ENCODE assay signal across 8 cellular contexts in the genomic region with DNA sequence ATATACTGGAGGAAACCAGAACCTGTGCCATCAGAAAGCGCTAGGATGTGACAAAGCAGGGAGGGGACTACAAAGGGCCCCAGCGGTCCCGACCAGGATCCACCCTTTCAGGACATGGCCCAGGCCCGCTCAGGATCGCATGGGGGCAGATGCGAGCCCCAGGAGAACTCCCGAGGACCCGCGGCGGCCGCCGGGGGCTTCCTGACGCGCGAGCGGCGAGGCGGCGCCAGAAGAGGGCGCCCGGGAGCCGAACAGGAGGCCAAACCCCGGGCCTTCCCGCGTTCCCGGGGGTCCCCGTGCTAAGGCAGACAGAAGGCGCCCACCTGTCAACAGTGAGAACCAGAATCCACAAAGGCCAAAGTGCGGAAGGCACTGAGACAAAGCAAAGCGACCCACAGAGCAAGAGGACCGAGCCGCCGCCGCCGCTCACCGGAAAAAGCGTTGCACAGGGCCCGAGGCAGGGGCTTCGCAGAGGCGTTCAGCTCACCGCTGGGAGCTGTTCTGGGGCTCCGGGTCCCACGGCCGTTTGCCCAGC. TPM values are rescaled to one million over a fixed set of nuclear protein-coding genes. Genes with fewer than 3 reads are reported as not detected.
DNase-seq lines count a peak whose midpoint lies in the region; ATAC-seq and TF ChIP-seq lines count a peak whose summit lies in the region.

No MANE protein-coding gene starts in this region.

- H3K9me3 ChIP-seq in SJSA1 (replicated peaks) (no peaks in the 10 kb centered on the region), heart left ventricle (no peaks in the 10 kb centered on the region)

- H3K4me3 ChIP-seq in SJSA1 (no peak overlapping the region), heart left ventricle (peak overlapping the region in 10 of 12 donors; percentile 26 to 56 (median 47)), rectal smooth muscle tissue (ENCODE audit: low read length) (peak overlapping the region; percentile 50), urinary bladder (ENCODE audit: low read depth, low read length) (peak overlapping the region; percentile 11)

- H3K36me3 Mint-ChIP-seq in activated naive CD4-positive, alpha-beta T cell treated with anti-CD3 and anti-CD28 coated beads for 36 hours (ENCODE audit: low read depth) = no peaks in the 10 kb centered on the region

- intact Hi-C loops in activated naive CD4-positive, alpha-beta T cell treated with anti-CD3 and anti-CD28 coated beads for 36 hours (cut with micrococcal nuclease) = loop anchor here (1.0 kb wide), 1 partner anchor 39 kb away; a partner anchor contains a TSS
- intact Hi-C loops in heart left ventricle (cut with DNase I) = no loop called here

- H3K27me3 Mint-ChIP-seq in activated naive CD4-positive, alpha-beta T cell treated with anti-CD3 and anti-CD28 coated beads for 36 hours (ENCODE audit: low read depth) = no peaks in the 10 kb centered on the region

- no peaks in the 10 kb centered on the region for H3K9me3 Mint-ChIP-seq in activated naive CD4-positive, alpha-beta T cell treated with anti-CD3 and anti-CD28 coated beads for 36 hours

- WGBS in heart left ventricle, 4 donors = 2 to 35% (median 14%) methylated on average over 21 to 44 of the region's 44 CpGs
- WGBS in urinary bladder = 4% methylated on average over 44 of the region's 44 CpGs

- 0 out of 2 replicates have a peak, but pooled peaks cover 4% of the 10 kb centered on the region for H3K4me1 ChIP-seq in SJSA1 (replicated peaks)
- H3K4me1 ChIP-seq in heart left ventricle = peaks cover 0 to 16% (median 4%) of the 10 kb centered on the region in 12 donors
- H3K4me1 ChIP-seq in rectal smooth muscle tissue (ENCODE audit: control insufficient read depth, insufficient read depth, low read length) = no peaks in the 10 kb centered on the region
- no peaks in the 10 kb centered on the region for H3K4me1 ChIP-seq in urinary bladder (ENCODE audit: insufficient read depth)

- peak overlapping the region; percentile 75 for H3K4me3 Mint-ChIP-seq in activated naive CD4-positive, alpha-beta T cell treated with anti-CD3 and anti-CD28 coated beads for 36 hours

- H3K27ac ChIP-seq in SJSA1 (no peak overlapping the region), heart left ventricle (peak overlapping the region in 10 of 12 donors; percentile 6 to 69 (median 52)), rectal smooth muscle tissue (ENCODE audit: low read depth, low read length) (no peak overlapping the region), urinary bladder (ENCODE audit: low read depth) (no peak overlapping the region)

- H3K9ac ChIP-seq in rectal smooth muscle tissue (ENCODE audit: low read length) = no peak overlapping the region

- peak; percentile 62 to 87 (median 76) for TF ChIP-seq CTCF in heart left ventricle (IDR thresholded peaks at IDR 0.05)

- H3K36me3 ChIP-seq in SJSA1 (no peaks in the 10 kb centered on the region), heart left ventricle (no peaks in the 10 kb centered on the region), rectal smooth muscle tissue (ENCODE audit: control insufficient read depth, insufficient read depth, low read length) (no peaks in the 10 kb centered on the region), urinary bladder (ENCODE audit: insufficient read depth) (no peaks in the 10 kb centered on the region)

- H3K27me3 ChIP-seq in SJSA1 (replicated peaks) = no peaks in the 10 kb centered on the region
- peaks cover 0 to 24% (median 0%) of the 10 kb centered on the region in 9 donors for H3K27me3 ChIP-seq in heart left ventricle
- H3K27me3 ChIP-seq in rectal smooth muscle tissue (ENCODE audit: control insufficient read depth, insufficient read depth, low read length) = peaks cover 6% of the 10 kb centered on the region

- DNase-seq in COR-L47 (lab: John Stamatoyannopoulos, UW) (peak; percentile 31), HT1080 (ENCODE audit: low read depth) (peak; percentile 24), SJSA1 (ENCODE audit: low read depth in 1 of 2, low spot score in 2 of 2) (peak; percentile 38 to 63), heart left ventricle (peak; percentile 69 to 83 (median 71))
- DNase-seq in activated naive CD4-positive, alpha-beta T cell treated with anti-CD3 and anti-CD28 coated beads for 36 hours = peak; percentile 57

- ATAC-seq in heart left ventricle (peak; percentile 71 to 93 (median 81)), GM21447 (IDR thresholded peaks at IDR 0.05; ENCODE audit: unreplicated experiment) (no peak)

- CTCF ChIA-PET in activated naive CD4-positive, alpha-beta T cell treated with anti-CD3 and anti-CD28 coated beads for 36 hours (lab: Charles Lee) = interaction anchor here (1.0 kb wide), 4 partner anchors 12 to 172 kb away, joined by 3 to 8 read pairs (median 5); a partner anchor contains a TSS

- H3K4me1 Mint-ChIP-seq in activated naive CD4-positive, alpha-beta T cell treated with anti-CD3 and anti-CD28 coated beads for 36 hours (ENCODE audit: low read depth) = peaks cover 11% of the 10 kb centered on the region

- TF ChIP-seq POLR2A in heart left ventricle (IDR thresholded peaks at IDR 0.05) = no peak

- H3K27ac Mint-ChIP-seq in activated naive CD4-positive, alpha-beta T cell treated with anti-CD3 and anti-CD28 coated beads for 36 hours = peak overlapping the region; percentile 80

RNA-seq across cellular contexts. Expression of a gene that starts 7.3 kb away (rescaled TPM):
- total RNA-seq in HT1080 (2014; rRNA removed; shearing (Covaris generic)) = not detected in 2 replicates
- polyA plus RNA-seq in HT1080 (2015; cell fraction: cytosol; rRNA removed) = not detected in 2 replicates
- not detected in 2 replicates for polyA plus RNA-seq in HT1080 (2015; cell fraction: nucleus; rRNA removed)
- total RNA-seq in SJSA1 (2014; rRNA removed; shearing (Covaris generic)) = not detected in 2 replicates
- not detected for total RNA-seq in activated naive CD4-positive, alpha-beta T cell treated with anti-CD3 and anti-CD28 coated beads for 36 hours
- not detected for total RNA-seq in heart left ventricle
- polyA plus RNA-seq in heart left ventricle = not detected
- not detected for total RNA-seq in urinary bladder
- polyA plus RNA-seq in urinary bladder = not detected

RNA-seq across cellular contexts. Expression of a gene that starts 39.2 kb away (rescaled TPM):
- 27.2 and 32.0 TPM in 2 replicates for total RNA-seq in HT1080 (2014; rRNA removed; shearing (Covaris generic))
- 18.1 and 19.3 TPM in 2 replicates for polyA plus RNA-seq in HT1080 (2015; cell fraction: cytosol; rRNA removed)
- 17.0 and 18.2 TPM in 2 replicates for polyA plus RNA-seq in HT1080 (2015; cell fraction: nucleus; rRNA removed)
- 20.3 and 26.0 TPM in 2 replicates for total RNA-seq in SJSA1 (2014; rRNA removed; shearing (Covaris generic))
- 10 to 100 TPM; 47.1 to 50.2 TPM for total RNA-seq in activated naive CD4-positive, alpha-beta T cell treated with anti-CD3 and anti-CD28 coated beads for 36 hours
- 10 to 100 TPM; 24.6 to 83.3 (median 37.1) TPM for total RNA-seq in heart left ventricle
- 10 to 100 TPM; 22.7 to 28.6 TPM for polyA plus RNA-seq in heart left ventricle
- total RNA-seq in urinary bladder = 30.5 TPM
- 25.9 TPM for polyA plus RNA-seq in urinary bladder

RNA-seq across cellular contexts. Expression of a gene that starts 45.7 kb away (rescaled TPM):
- not detected in 2 replicates for total RNA-seq in HT1080 (2014; rRNA removed; shearing (Covaris generic))
- polyA plus RNA-seq in HT1080 (2015; cell fraction: cytosol; rRNA removed) = not detected in 2 replicates
- not detected in 2 replicates for polyA plus RNA-seq in HT1080 (2015; cell fraction: nucleus; rRNA removed)
- not detected in 2 replicates for total RNA-seq in SJSA1 (2014; rRNA removed; shearing (Covaris generic))
- total RNA-seq in activated naive CD4-positive, alpha-beta T cell treated with anti-CD3 and anti-CD28 coated beads for 36 hours = not detected
- total RNA-seq in heart left ventricle = not detected
- polyA plus RNA-seq in heart left ventricle = not detected
- not detected for total RNA-seq in urinary bladder
- not detected for polyA plus RNA-seq in urinary bladder

Comparison
In these comparisons a context has a peak if more than half of its experiments do, and no peak if none do; other contexts are left out.
1. H3K27ac ChIP-seq: peak in heart left ventricle (10 of 12); none in SJSA1 (single experiment), rectal smooth muscle tissue (single experiment) and urinary bladder (single experiment).
2. Peak in every context shown above with its lines, with median percentiles within 50 percentile points of each other: DNase-seq.